In genomic region chr12:19657401-19657800, GRCh38 we compare ENCODE assay signal across 19 cellular contexts.
DNase-seq lines count a peak whose midpoint lies in the region; ATAC-seq and TF ChIP-seq lines count a peak whose summit lies in the region.
"Had no signal": no experiment of that assay in that cellular context is flagged by ENCODE, and none has a peak within 500 bp of the region (broad histone marks: within the 10 kb centered on the region; RNA-seq: fewer than 3 reads in every experiment).

No MANE protein-coding gene starts in this region.

- H3K27me3 Mint-ChIP-seq in GM23338 (ENCODE audit: insufficient read depth, low read depth, poor library complexity): peaks cover 2% of the 10 kb centered on the region
- H3K27me3 Mint-ChIP-seq: B cell had no signal

- H4K20me1 ChIP-seq in GM23338 (replicated peaks; ENCODE audit: insufficient read depth): no peaks in the 10 kb centered on the region

- intact Hi-C loops in tibial artery (cut with DNase I; ENCODE audit: low total_unique reads): no loop called here
- intact Hi-C loops in posterior cingulate gyrus (cut with DNase I): no loop called here

- no peaks in the 10 kb centered on the region for H3K9me2 ChIP-seq in GM23338 (ENCODE audit: insufficient read depth)

- no peak for ATAC-seq in GM23338
- peak; percentile 77 for ATAC-seq in SK-N-SH treated with all-trans-retinoic acid at 6 μM for 48 hours
- no peak for ATAC-seq in GM19023 (IDR thresholded peaks at IDR 0.05; ENCODE audit: unreplicated experiment)
- no peak for ATAC-seq in HG02885 (IDR thresholded peaks at IDR 0.05; ENCODE audit: poor library complexity, unreplicated experiment)
- ATAC-seq: HepG2 had no signal

- H3K36me3 Mint-ChIP-seq in GM23338 (ENCODE audit: low read depth): no peaks in the 10 kb centered on the region

- H3F3A ChIP-seq in GM23338 (replicated peaks; ENCODE audit: low read depth): no peaks in the 10 kb centered on the region

- H3K9me3 Mint-ChIP-seq in GM23338: no peaks in the 10 kb centered on the region

- peaks cover 5% of the 10 kb centered on the region for H3K4me1 Mint-ChIP-seq in GM23338
- H3K4me1 Mint-ChIP-seq: B cell had no signal

- no peaks in the 10 kb centered on the region for H3K9me3 ChIP-seq in tibial artery

- no peak overlapping the region for H3K4me2 ChIP-seq in GM23338

- 0 out of 2 replicates have a peak overlapping the region, but pooled peaks have one; percentile 15 for H2AFZ ChIP-seq in GM23338

- TF ChIP-seq CTCF in GM23338 (conservative IDR thresholded peaks at IDR 0.05; ENCODE audit: low read depth in 2 of 2) (no peak), fibroblast of the aortic adventitia (IDR thresholded peaks at IDR 0.05; ENCODE audit: insufficient read depth, low read length) (no peak), tibial artery (IDR thresholded peaks at IDR 0.05) (no peak)

- H3K79me2 ChIP-seq in GM23338 (replicated peaks; ENCODE audit: insufficient read depth): no peaks in the 10 kb centered on the region

- H3K4me1 ChIP-seq in GM23338 (ENCODE audit: insufficient read depth): no peaks in the 10 kb centered on the region
- H3K4me1 ChIP-seq in tibial artery: peaks cover 0 to 48% (median 10%) of the 10 kb centered on the region in 4 donors

- H3K4me3 Mint-ChIP-seq in GM23338: no peak overlapping the region
- H3K4me3 Mint-ChIP-seq: B cell had no signal

- H3K27ac Mint-ChIP-seq in GM23338: no peak overlapping the region
- H3K27ac Mint-ChIP-seq: B cell had no signal

- H3K36me3 ChIP-seq in GM23338 (ENCODE audit: insufficient read depth) (no peaks in the 10 kb centered on the region), tibial artery (no peaks in the 10 kb centered on the region)

- no peak overlapping the region for H3K4me3 ChIP-seq in GM23338
- H3K4me3 ChIP-seq in fibroblast of the aortic adventitia (ENCODE audit: low read depth, low read length): no peak overlapping the region
- no peak overlapping the region for H3K4me3 ChIP-seq in tibial artery

- H3K27ac ChIP-seq in GM23338 (ENCODE audit: low read depth): no peak overlapping the region
- H3K27ac ChIP-seq in tibial artery: peak overlapping the region; percentile 86 to 93

- no peaks in the 10 kb centered on the region for H3K27me3 ChIP-seq in GM23338 (ENCODE audit: insufficient read depth)
- H3K27me3 ChIP-seq in tibial artery: no peaks in the 10 kb centered on the region

- DNase-seq in GM23338 (ENCODE audit: low spot score) (no peak), fibroblast of the aortic adventitia (ENCODE audit: low read depth) (peak; percentile 27), tibial artery (no peak), HUDEP-2 (lab: John Stamatoyannopoulos, UW; ENCODE audit: unreplicated experiment in 76 of 76) (no peak), posterior cingulate gyrus (no peak)
- DNase-seq: DMS 273 treated with DMSO at 0.1 percent for 48 hours, DND-41, GDM1, KG1, NCI-H1436, NCI-H2029, NCI-H446, Right ventricle myocardium superior, T-helper 1 cell had no signal

TF ChIP-seq in GM23338, 12 proteins besides CTCF, POLR2A, EP300 and RAD21:
- no peak for TF ChIP-seq JUNB (IDR thresholded peaks at IDR 0.05; ENCODE audit: unreplicated experiment)
TF ChIP-seq in GM23338: peak in this region for 0.

TF ChIP-seq in SK-N-SH treated with all-trans-retinoic acid at 6 μM for 48 hours, 23 proteins besides CTCF, POLR2A, EP300 and RAD21:
- TF ChIP-seq TOX (CRISPR knock-in tag; IDR thresholded peaks at IDR 0.05; ENCODE audit: borderline replicate concordance): no peak
- TF ChIP-seq ZNF565 (CRISPR knock-in tag; conservative IDR thresholded peaks at IDR 0.05; ENCODE audit: low read depth): no peak
- no peak for TF ChIP-seq TSHZ2 (CRISPR knock-in tag; IDR thresholded peaks at IDR 0.05)
- no peak for TF ChIP-seq POU6F1 (CRISPR knock-in tag; IDR thresholded peaks at IDR 0.05; ENCODE audit: borderline replicate concordance, low read depth)
- TF ChIP-seq ESRRG (CRISPR knock-in tag; IDR thresholded peaks at IDR 0.05): no peak
